ENCODE assay signal across 8 cellular contexts in genomic region chr19:38648789-38649304, GRCh38. TPM values are rescaled to one million over a fixed set of nuclear protein-coding genes. Genes with fewer than 3 reads are reported as not detected.
DNase-seq lines count a peak whose midpoint lies in the region; ATAC-seq and TF ChIP-seq lines count a peak whose summit lies in the region.

No MANE protein-coding gene starts in this region.

- H3K27ac Mint-ChIP-seq in CD4-positive, alpha-beta T cell = no peak overlapping the region

- intact Hi-C loops in CD4-positive, alpha-beta T cell (cut with DNase I, micrococcal nuclease) = loop anchor here (2.0 to 5.0 kb wide), 2 partner anchors 20 to 83 kb away; no protein-coding TSS in a partner anchor

- POLR2A ChIA-PET in CD4-positive, alpha-beta T cell (lab: Charles Lee) = interaction anchor here (0.8 to 2.2 kb wide), 4 partner anchors 8 to 202 kb away, joined by 3 to 27 read pairs (median 6); no protein-coding TSS in a partner anchor

- no peaks in the 10 kb centered on the region for H3K36me3 ChIP-seq in effector memory CD4-positive, alpha-beta T cell (ENCODE audit: control insufficient read depth, insufficient read depth, low read length)
- H3K36me3 ChIP-seq in neuron (ENCODE audit: insufficient read depth, low read length) = no peaks in the 10 kb centered on the region

- H3K27ac ChIP-seq in CD4-positive, alpha-beta T cell (ENCODE audit: low read depth, low read length) = no peak overlapping the region
- no peak overlapping the region for H3K27ac ChIP-seq in effector memory CD4-positive, alpha-beta T cell (ENCODE audit: insufficient read depth, low read length, poor library complexity, severe bottlenecking)

- no peaks in the 10 kb centered on the region for H3K9me3 Mint-ChIP-seq in CD4-positive, alpha-beta T cell

- peaks cover 49% of the 10 kb centered on the region for H3K27me3 Mint-ChIP-seq in CD4-positive, alpha-beta T cell

- H3K27me3 ChIP-seq in CD4-positive, alpha-beta T cell (ENCODE audit: control insufficient read depth, insufficient read depth, low read length) = peaks cover 9% of the 10 kb centered on the region
- no peaks in the 10 kb centered on the region for H3K27me3 ChIP-seq in effector memory CD4-positive, alpha-beta T cell (replicated peaks; ENCODE audit: control insufficient read depth, insufficient read depth, low read length, poor library complexity, severe bottlenecking)
- H3K27me3 ChIP-seq in neuron (ENCODE audit: insufficient read depth, low read length) = no peaks in the 10 kb centered on the region

- H3K4me1 ChIP-seq in effector memory CD4-positive, alpha-beta T cell (ENCODE audit: control insufficient read depth, insufficient read depth, low read length, poor library complexity, severe bottlenecking) = peaks cover 23% of the 10 kb centered on the region
- peaks cover 17% of the 10 kb centered on the region for H3K4me1 ChIP-seq in neuron (ENCODE audit: insufficient read depth, low read length)

- H2AFZ ChIP-seq in neuron (ENCODE audit: low read depth, low read length) = no peak overlapping the region

- no peak for DNase-seq in CD4-positive, alpha-beta T cell
- DNase-seq in NB4 (ENCODE audit: low read depth) = no peak
- no peak for DNase-seq in effector memory CD4-positive, alpha-beta T cell
- DNase-seq in germinal center (ENCODE audit: low spot score) = no peak
- DNase-seq in NCI-H2081 (lab: John Stamatoyannopoulos, UW) = no peak

- peaks cover 4% of the 10 kb centered on the region for H3K36me3 Mint-ChIP-seq in CD4-positive, alpha-beta T cell (ENCODE audit: low read depth)

- H3K4me3 ChIP-seq in NB4 (ENCODE audit: low read depth, low read length) (peak overlapping the region; percentile 87), neuron (ENCODE audit: low read length) (peak overlapping the region; percentile 99)
- H3K4me3 ChIP-seq in effector memory CD4-positive, alpha-beta T cell (ENCODE audit: insufficient read depth, low read depth, low read length, poor library complexity, severe bottlenecking) = peak overlapping the region; percentile 88

- H3K4me3 Mint-ChIP-seq in CD4-positive, alpha-beta T cell = peak overlapping the region; percentile 85

- peaks cover 44% of the 10 kb centered on the region for H3K4me1 Mint-ChIP-seq in CD4-positive, alpha-beta T cell (ENCODE audit: low read depth)

- no peak for ATAC-seq in CD4-positive, alpha-beta T cell (ENCODE audit: poor library complexity)
- ATAC-seq in GM18868 (IDR thresholded peaks at IDR 0.05; ENCODE audit: unreplicated experiment) (no peak), HG03095 (IDR thresholded peaks at IDR 0.05; ENCODE audit: unreplicated experiment) (no peak)

- CTCF ChIA-PET in CD4-positive, alpha-beta T cell (lab: Charles Lee) = interaction anchor here (0.6 to 2.4 kb wide), 4 partner anchors 12 to 896 kb away, joined by 3 to 13 read pairs (median 4); partner anchors contain the start of gene FAM98C

- TF ChIP-seq POLR2A in NB4 (IDR thresholded peaks at IDR 0.05; ENCODE audit: extremely low read depth, insufficient read length) = no peak

- H3K9me3 ChIP-seq in CD4-positive, alpha-beta T cell (ENCODE audit: control insufficient read depth, low read length) = no peaks in the 10 kb centered on the region
- no peaks in the 10 kb centered on the region for H3K9me3 ChIP-seq in effector memory CD4-positive, alpha-beta T cell (ENCODE audit: control insufficient read depth, low read length)
- no peaks in the 10 kb centered on the region for H3K9me3 ChIP-seq in neuron (ENCODE audit: low read length)

- TF ChIP-seq CTCF in CD4-positive, alpha-beta T cell (IDR thresholded peaks at IDR 0.05) = no peak
- TF ChIP-seq CTCF in NB4 (IDR thresholded peaks at IDR 0.05; ENCODE audit: low read depth, low read length) = no peak

RNA-seq across cellular contexts. Expression of gene ACTN4, which starts 1.4 kb away (rescaled TPM):
- 10 to 100 TPM; 70.3 to 84.0 TPM for total RNA-seq in CD4-positive, alpha-beta T cell

RNA-seq across cellular contexts. Expression of gene EIF3K, which starts 29.9 kb away (rescaled TPM):
- total RNA-seq in CD4-positive, alpha-beta T cell = 100 to 1,000 TPM; 309 to 322 TPM

RNA-seq across cellular contexts. Expression of gene MAP4K1, which starts 31.1 kb away (rescaled TPM):
- 100 to 1,000 TPM; 173 to 185 TPM for total RNA-seq in CD4-positive, alpha-beta T cell
